ENCODE assay signal across 1 cellular context in the genomic region with DNA sequence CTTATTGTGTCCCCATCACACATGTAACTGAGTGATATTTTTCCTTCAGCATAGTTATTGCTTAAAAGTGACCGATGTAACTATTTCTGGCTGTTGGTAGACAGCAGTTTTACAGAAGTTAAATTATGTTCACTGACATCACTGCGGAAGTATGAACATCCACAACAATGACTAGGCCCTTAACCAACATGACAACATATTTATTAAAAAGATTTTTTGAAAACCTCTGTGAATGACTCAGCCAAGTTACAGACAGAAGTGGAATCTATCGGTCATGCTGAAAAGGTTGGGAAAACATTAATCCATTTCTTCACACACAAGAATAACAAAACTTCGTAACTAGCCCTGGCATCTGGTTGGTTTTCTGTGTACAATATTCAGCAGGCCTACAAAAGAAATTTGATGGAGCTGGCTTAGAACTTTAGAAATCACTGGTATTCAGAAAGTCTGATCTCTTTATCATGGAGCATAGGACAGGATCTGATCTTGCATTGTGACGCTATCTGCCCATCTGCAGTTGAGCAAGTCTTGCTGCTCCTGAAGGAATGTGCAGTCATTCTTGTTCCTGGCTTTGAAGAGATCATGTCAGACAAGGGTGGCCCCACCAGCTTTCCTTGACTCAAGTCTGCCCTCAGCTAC.
A peak's percentile ranks its signal among the peaks of the same experiment; 100 is the strongest.
TF ChIP-seq lines count a peak whose summit lies in the region.

No MANE protein-coding gene starts in this region.

TF ChIP-seq in SK-N-SH, 30 proteins besides CTCF, POLR2A, EP300 and RAD21 (continued from another document):
- TF ChIP-seq, protein P1, sequence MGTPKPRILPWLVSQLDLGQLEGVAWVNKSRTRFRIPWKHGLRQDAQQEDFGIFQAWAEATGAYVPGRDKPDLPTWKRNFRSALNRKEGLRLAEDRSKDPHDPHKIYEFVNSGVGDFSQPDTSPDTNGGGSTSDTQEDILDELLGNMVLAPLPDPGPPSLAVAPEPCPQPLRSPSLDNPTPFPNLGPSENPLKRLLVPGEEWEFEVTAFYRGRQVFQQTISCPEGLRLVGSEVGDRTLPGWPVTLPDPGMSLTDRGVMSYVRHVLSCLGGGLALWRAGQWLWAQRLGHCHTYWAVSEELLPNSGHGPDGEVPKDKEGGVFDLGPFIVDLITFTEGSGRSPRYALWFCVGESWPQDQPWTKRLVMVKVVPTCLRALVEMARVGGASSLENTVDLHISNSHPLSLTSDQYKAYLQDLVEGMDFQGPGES (IDR thresholded peaks at IDR 0.05; ENCODE audit: low read depth, low read length): no peak
- TF ChIP-seq JUND (IDR thresholded peaks at IDR 0.05) (peak; percentile 94), EZH2phosphoT487 (IDR thresholded peaks at IDR 0.05; ENCODE audit: borderline replicate concordance, low read depth) (no peak), RCOR1 (IDR thresholded peaks at IDR 0.05; ENCODE audit: low read length) (no peak), YY1 (IDR thresholded peaks at IDR 0.05; ENCODE audit: low read depth) (no peak), MXI1 (IDR thresholded peaks at IDR 0.05; ENCODE audit: low read depth, low read length) (no peak), FOXJ3 (CRISPR knock-in tag; IDR thresholded peaks at IDR 0.05) (no peak)
- TF ChIP-seq, protein P2, sequence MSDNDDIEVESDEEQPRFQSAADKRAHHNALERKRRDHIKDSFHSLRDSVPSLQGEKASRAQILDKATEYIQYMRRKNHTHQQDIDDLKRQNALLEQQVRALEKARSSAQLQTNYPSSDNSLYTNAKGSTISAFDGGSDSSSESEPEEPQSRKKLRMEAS (IDR thresholded peaks at IDR 0.05; ENCODE audit: low read depth): peak; percentile 12; the same call in 1 of the 2 replicates
- TF ChIP-seq, protein P3, sequence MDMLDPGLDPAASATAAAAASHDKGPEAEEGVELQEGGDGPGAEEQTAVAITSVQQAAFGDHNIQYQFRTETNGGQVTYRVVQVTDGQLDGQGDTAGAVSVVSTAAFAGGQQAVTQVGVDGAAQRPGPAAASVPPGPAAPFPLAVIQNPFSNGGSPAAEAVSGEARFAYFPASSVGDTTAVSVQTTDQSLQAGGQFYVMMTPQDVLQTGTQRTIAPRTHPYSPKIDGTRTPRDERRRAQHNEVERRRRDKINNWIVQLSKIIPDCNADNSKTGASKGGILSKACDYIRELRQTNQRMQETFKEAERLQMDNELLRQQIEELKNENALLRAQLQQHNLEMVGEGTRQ (IDR thresholded peaks at IDR 0.05; ENCODE audit: borderline replicate concordance, low read depth, low read length): no peak
- TF ChIP-seq, protein P4, sequence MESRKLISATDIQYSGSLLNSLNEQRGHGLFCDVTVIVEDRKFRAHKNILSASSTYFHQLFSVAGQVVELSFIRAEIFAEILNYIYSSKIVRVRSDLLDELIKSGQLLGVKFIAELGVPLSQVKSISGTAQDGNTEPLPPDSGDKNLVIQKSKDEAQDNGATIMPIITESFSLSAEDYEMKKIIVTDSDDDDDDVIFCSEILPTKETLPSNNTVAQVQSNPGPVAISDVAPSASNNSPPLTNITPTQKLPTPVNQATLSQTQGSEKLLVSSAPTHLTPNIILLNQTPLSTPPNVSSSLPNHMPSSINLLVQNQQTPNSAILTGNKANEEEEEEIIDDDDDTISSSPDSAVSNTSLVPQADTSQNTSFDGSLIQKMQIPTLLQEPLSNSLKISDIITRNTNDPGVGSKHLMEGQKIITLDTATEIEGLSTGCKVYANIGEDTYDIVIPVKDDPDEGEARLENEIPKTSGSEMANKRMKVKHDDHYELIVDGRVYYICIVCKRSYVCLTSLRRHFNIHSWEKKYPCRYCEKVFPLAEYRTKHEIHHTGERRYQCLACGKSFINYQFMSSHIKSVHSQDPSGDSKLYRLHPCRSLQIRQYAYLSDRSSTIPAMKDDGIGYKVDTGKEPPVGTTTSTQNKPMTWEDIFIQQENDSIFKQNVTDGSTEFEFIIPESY (IDR thresholded peaks at IDR 0.05; ENCODE audit: borderline replicate concordance, low read depth): 0 out of 2 replicates have a peak, but pooled peaks have one; percentile 40
